26 cellular contexts compared by ENCODE assay signal in genomic region chr7:133781481-133782090, GRCh38.
"Had no signal": no experiment of that assay in that cellular context is flagged by ENCODE, and none has a peak within 500 bp of the region (broad histone marks: within the 10 kb centered on the region; RNA-seq: fewer than 3 reads in every experiment).

No MANE protein-coding gene starts in this region.

- H3K4me1 ChIP-seq: breast epithelium, esophagus muscularis mucosa, foreskin keratinocyte, heart left ventricle, right atrium auricular region, suprapubic skin, tibial artery, upper lobe of right lung had no signal

- H3K4me1 Mint-ChIP-seq: activated B cell treated with CpG ODN at 0.5 μM for 24 hours, immature natural killer cell, naive B cell had no signal

- H3K4me3 ChIP-seq: breast epithelium, esophagus muscularis mucosa, heart left ventricle, right atrium auricular region, smooth muscle cell, suprapubic skin, tibial artery, upper lobe of right lung had no signal

- DNase-seq: activated B cell treated with CpG ODN at 0.5 μM for 24 hours; activated CD4-positive, alpha-beta T cell treated with anti-CD3 and anti-CD28 coated beads for 36 hours; activated CD8-positive, alpha-beta memory T cell treated with anti-CD3 and anti-CD28 coated beads, Interleukin-2, amount 10 ng/mL, durations not matched to agents 7 days and 5 days; activated CD8-positive, alpha-beta T cell treated with anti-CD3 and anti-CD28 coated beads, Interleukin-2, amount 10 ng/mL, durations not matched to agents 7 days and 5 days; activated naive CD4-positive, alpha-beta T cell; activated T-cell treated with anti-CD3 and anti-CD28 coated beads, Interleukin-2, amount 50 U/mL, for 72 hours; central memory CD4-positive, alpha-beta T cell; foreskin keratinocyte; heart left ventricle; hypothalamus; immature natural killer cell; kidney; left colon; naive B cell; stimulated activated CD4-positive, alpha-beta T cell treated with anti-CD3 and anti-CD28 coated beads, Interleukin-1b, Interleukin-23, amount 100 ng/mL, for 48 hours; stimulated activated naive B cell treated with anti-CD40 and anti-IgM and Interleukin-4, amounts not matched to agents 10 μg/mL and 1 μg/mL and 100 μg/mL, for 72 hours; tibial artery; upper lobe of right lung had no signal

- H3K27ac Mint-ChIP-seq: activated B cell treated with CpG ODN at 0.5 μM for 24 hours; activated CD4-positive, alpha-beta T cell treated with anti-CD3 and anti-CD28 coated beads for 36 hours; activated CD8-positive, alpha-beta memory T cell treated with anti-CD3 and anti-CD28 coated beads, Interleukin-2, amount 10 ng/mL, durations not matched to agents 7 days and 5 days; activated CD8-positive, alpha-beta T cell treated with anti-CD3 and anti-CD28 coated beads, Interleukin-2, amount 10 ng/mL, durations not matched to agents 7 days and 5 days; activated naive CD4-positive, alpha-beta T cell treated with anti-CD3 and anti-CD28 coated beads, Interleukin-2, amount 50 U/mL, for 72 hours; activated T-cell treated with anti-CD3 and anti-CD28 coated beads, Interleukin-2, amount 50 U/mL, for 72 hours; dendritic cell treated with granulocyte-macrophage colony-stimulating factor and Interleukin-4, amounts not matched to agents 40 ng/mL and 50 ng/mL, for 4 days; immature natural killer cell; mesothelial cell of epicardium; naive B cell; stimulated activated naive B cell treated with anti-CD40 and anti-IgM and Interleukin-4, amounts not matched to agents 10 μg/mL and 1 μg/mL and 100 μg/mL, for 72 hours had no signal

- H3K27me3 ChIP-seq: breast epithelium, esophagus muscularis mucosa, foreskin keratinocyte, heart left ventricle, right atrium auricular region, suprapubic skin, tibial artery, upper lobe of right lung had no signal

- H3K9me3 Mint-ChIP-seq: immature natural killer cell had no signal

- H3K4me3 Mint-ChIP-seq: activated B cell treated with CpG ODN at 0.5 μM for 24 hours; activated CD4-positive, alpha-beta T cell treated with anti-CD3 and anti-CD28 coated beads for 36 hours; activated CD8-positive, alpha-beta memory T cell treated with anti-CD3 and anti-CD28 coated beads, Interleukin-2, amount 10 ng/mL, durations not matched to agents 7 days and 5 days; activated CD8-positive, alpha-beta T cell treated with anti-CD3 and anti-CD28 coated beads, Interleukin-2, amount 10 ng/mL, durations not matched to agents 7 days and 5 days; activated T-cell treated with anti-CD3 and anti-CD28 coated beads, Interleukin-2, amount 50 U/mL, for 72 hours; dendritic cell treated with granulocyte-macrophage colony-stimulating factor and Interleukin-4, amounts not matched to agents 40 ng/mL and 50 ng/mL, for 4 days; immature natural killer cell; mesothelial cell of epicardium; naive B cell; stimulated activated naive B cell treated with anti-CD40 and anti-IgM and Interleukin-4, amounts not matched to agents 10 μg/mL and 1 μg/mL and 100 μg/mL, for 72 hours had no signal

- H3K9me3 ChIP-seq: breast epithelium, esophagus muscularis mucosa, heart left ventricle, right atrium auricular region, suprapubic skin, tibial artery, upper lobe of right lung had no signal

- H3K27ac ChIP-seq: breast epithelium, esophagus muscularis mucosa, foreskin keratinocyte, heart left ventricle, right atrium auricular region, suprapubic skin, tibial artery, upper lobe of right lung had no signal

- H3K36me3 ChIP-seq: breast epithelium, esophagus muscularis mucosa, heart left ventricle, right atrium auricular region, suprapubic skin, tibial artery, upper lobe of right lung had no signal

- H3K27me3 Mint-ChIP-seq: activated B cell treated with CpG ODN at 0.5 μM for 24 hours; activated CD4-positive, alpha-beta T cell treated with anti-CD3 and anti-CD28 coated beads for 36 hours; activated CD8-positive, alpha-beta memory T cell treated with anti-CD3 and anti-CD28 coated beads, Interleukin-2, amount 10 ng/mL, durations not matched to agents 7 days and 5 days; dendritic cell treated with granulocyte-macrophage colony-stimulating factor and Interleukin-4, amounts not matched to agents 40 ng/mL and 50 ng/mL, for 4 days; naive B cell; stimulated activated naive B cell treated with anti-CD40 and anti-IgM and Interleukin-4, amounts not matched to agents 10 μg/mL and 1 μg/mL and 100 μg/mL, for 72 hours had no signal
